30 cellular contexts compared by ENCODE assay signal in genomic region chr1:165574295-165574694, GRCh38. TPM values are rescaled to one million over a fixed set of nuclear protein-coding genes. Genes with fewer than 3 reads are reported as not detected.
"Had no signal": no experiment of that assay in that cellular context is flagged by ENCODE, and none has a peak within 500 bp of the region (broad histone marks: within the 10 kb centered on the region; RNA-seq: fewer than 3 reads in every experiment).

No MANE protein-coding gene starts in this region.

- H3K4me3 ChIP-seq: suprapubic skin, testis, thoracic aorta, thyroid gland, tibial artery, tibial nerve, transverse colon, upper lobe of left lung, upper lobe of right lung, uterus, vagina had no signal

- FAIRE-seq: urothelium cell line had no signal

- H3K36me3 ChIP-seq: suprapubic skin, thoracic aorta, thyroid gland, tibial artery, tibial nerve, transverse colon, upper lobe of left lung, upper lobe of right lung, uterus, vagina had no signal

- H3K27ac ChIP-seq: suprapubic skin, testis, thoracic aorta, thyroid gland, tibial artery, tibial nerve, transverse colon, upper lobe of left lung, upper lobe of right lung, uterus, vagina had no signal

- H3K9me3 ChIP-seq: suprapubic skin, testis, thoracic aorta, thyroid gland, tibial artery, tibial nerve, transverse colon, upper lobe of left lung, upper lobe of right lung, uterus, vagina had no signal

- DNase-seq: stimulated activated CD4-positive, alpha-beta T cell treated with anti-CD3 and anti-CD28 coated beads, Interleukin-2, amount 100 ng/mL, for 48 hours; stimulated activated CD4-positive, alpha-beta T cell treated with anti-CD3 and anti-CD28 coated beads, Interleukin-4, amount 100 ng/mL, for 1 hour; stimulated activated CD4-positive, alpha-beta T cell treated with anti-CD3 and anti-CD28 coated beads, Interleukin-4, amount 100 ng/mL, for 24 hours; stimulated activated CD4-positive, alpha-beta T cell treated with anti-CD3 and anti-CD28 coated beads, Interleukin-4, amount 100 ng/mL, for 4 hours; stimulated activated CD8-positive, alpha-beta memory T cell treated with anti-CD3 and anti-CD28 coated beads, Interleukin-4, amount 100 ng/mL, for 48 hours; stimulated activated naive B cell treated with anti-CD40 and anti-IgM and Interleukin-4, amounts not matched to agents 10 μg/mL and 1 μg/mL and 100 μg/mL, for 72 hours; stimulated activated naive CD4-positive, alpha-beta T cell; stimulated activated naive CD4-positive, alpha-beta T cell treated with Interleukin-2 at 50 U/mL for 16 hours; stimulated activated naive CD8-positive, alpha-beta T cell treated with anti-CD3 and anti-CD28 coated beads, Interleukin-15, amount 100 ng/mL, for 72 hours; stimulated activated naive CD8-positive, alpha-beta T cell treated with anti-CD3 and anti-CD28 coated beads, Interleukin-15, Interleukin-2, amounts not matched to agents 100 U/mL and 50 U/mL, for 24 hours; substantia nigra; testis; thyroid gland; tibial artery; transverse colon; trophoblast cell; upper lobe of left lung; upper lobe of right lung; uterus had no signal

- H3K27me3 ChIP-seq: testis, thyroid gland, upper lobe of left lung, upper lobe of right lung, uterus, vagina had no signal

- ATAC-seq: stimulated activated effector memory CD8-positive, alpha-beta T cell treated with anti-CD3 and anti-CD28 coated beads, Interleukin-12 subunit alpha, Interleukin-12 subunit beta, amount 100 ng/mL, for 72 hours; stimulated activated memory B cell treated with anti-CD40 and anti-IgM and Interleukin-4, amounts not matched to agents 10 μg/mL and 1 μg/mL and 100 μg/mL, for 72 hours; stimulated activated naive B cell treated with anti-CD40 and anti-IgM and Interleukin-4, amounts not matched to agents 10 μg/mL and 1 μg/mL and 100 μg/mL, for 72 hours; stimulated activated naive CD8-positive, alpha-beta T cell treated with anti-CD3 and anti-CD28 coated beads, Interleukin-15, amount 100 ng/mL, for 72 hours; stimulated activated naive CD8-positive, alpha-beta T cell treated with anti-CD3 and anti-CD28 coated beads, Interleukin-15, Interleukin-2, amounts not matched to agents 100 U/mL and 50 U/mL, for 24 hours; upper lobe of right lung had no signal

- H3K4me1 ChIP-seq: suprapubic skin, testis, tibial artery, tibial nerve, transverse colon, upper lobe of left lung, upper lobe of right lung, uterus, vagina had no signal

RNA-seq across cellular contexts. Expression of gene LRRC52, which starts 30.5 kb away (rescaled TPM):
- total RNA-seq: subcutaneous adipose tissue, suprapubic skin, temporal lobe, thoracic aorta, tibial nerve, transverse colon, ureter, urinary bladder, uterus, vagina had no signal
- polyA plus RNA-seq: urinary bladder had no signal
